In genomic region chr22:29883045-29883830, GRCh38 we compare ENCODE assay signal across 8 cellular contexts. TPM values are rescaled to one million over a fixed set of nuclear protein-coding genes. Genes with fewer than 3 reads are reported as not detected.
A peak's percentile ranks its signal among the peaks of the same experiment; 100 is the strongest.
DNase-seq lines count a peak whose midpoint lies in the region; ATAC-seq and TF ChIP-seq lines count a peak whose summit lies in the region.

MTMR3 (plus strand) TSS chr22:29883174; CDS start chr22:29971060, 87,886 bp downstream.

- no peaks in the 10 kb centered on the region for H3K4me1 Mint-ChIP-seq in stimulated activated naive CD8-positive, alpha-beta T cell treated with anti-CD3 and anti-CD28 coated beads, Interleukin-15, amount 100 ng/mL, for 72 hours

- DNase-seq in DMS 273 treated with DMSO at 0.1 percent for 48 hours (lab: John Stamatoyannopoulos, UW) (peak; percentile 49), fibroblast of the conjunctiva (ENCODE audit: low read depth) (peak; percentile 72)
- DNase-seq in activated effector memory CD4-positive, alpha-beta T cell treated with anti-CD3 and anti-CD28 coated beads, Interleukin-2, amount 50 U/mL, for 16 hours, result peak; percentile 98
- peak; percentile 94 to 95 for DNase-seq in stimulated activated naive CD8-positive, alpha-beta T cell treated with anti-CD3 and anti-CD28 coated beads, Interleukin-15, amount 100 ng/mL, for 72 hours

- no peaks in the 10 kb centered on the region for H3K9me3 Mint-ChIP-seq in stimulated activated naive CD8-positive, alpha-beta T cell treated with anti-CD3 and anti-CD28 coated beads, Interleukin-15, amount 100 ng/mL, for 72 hours

- no peaks in the 10 kb centered on the region for H3K9me2 ChIP-seq in neural cell (ENCODE audit: insufficient read depth, low read length)

- peak; percentile 74 for TF ChIP-seq POLR2A in Raji (IDR thresholded peaks at IDR 0.05; ENCODE audit: insufficient read depth, low read depth, low read length)

- peak within 1 kb of the TSS; percentile 99 for H3K4me3 ChIP-seq in neural cell (ENCODE audit: low read length)

- H3K36me3 ChIP-seq in KOPT-K1 (ENCODE audit: insufficient read depth, low read length) (no peaks in the 10 kb centered on the region), neural cell (ENCODE audit: insufficient read depth, low read length) (no peaks in the 10 kb centered on the region)

- peak; percentile 22 for TF ChIP-seq EP300 in neural cell (conservative IDR thresholded peaks at IDR 0.05; ENCODE audit: poor library complexity, severe bottlenecking)

- H3F3A ChIP-seq in neural cell (ENCODE audit: insufficient read depth, low read length, poor library complexity, severe bottlenecking), result no peaks in the 10 kb centered on the region

- H3K9ac ChIP-seq in neural cell (ENCODE audit: low read length), result peak within 1 kb of the TSS; percentile 98

- peak within 1 kb of the TSS; percentile 86 to 97 for H3K27ac Mint-ChIP-seq in stimulated activated naive CD8-positive, alpha-beta T cell treated with anti-CD3 and anti-CD28 coated beads, Interleukin-15, amount 100 ng/mL, for 72 hours

- peak within 1 kb of the TSS; percentile 89 to 93 for H3K4me3 Mint-ChIP-seq in stimulated activated naive CD8-positive, alpha-beta T cell treated with anti-CD3 and anti-CD28 coated beads, Interleukin-15, amount 100 ng/mL, for 72 hours

- no peaks in the 10 kb centered on the region for H3K9me3 ChIP-seq in KOPT-K1 (ENCODE audit: insufficient read depth, low read length, poor library complexity, severe bottlenecking)
- no peaks in the 10 kb centered on the region for H3K9me3 ChIP-seq in neural cell (ENCODE audit: low read length)

- no peaks in the 10 kb centered on the region for H3K27me3 ChIP-seq in neural cell (ENCODE audit: insufficient read depth, low read depth, low read length)

- ATAC-seq in GM21529 (IDR thresholded peaks at IDR 0.05; ENCODE audit: unreplicated experiment), result peak; percentile 71
- ATAC-seq in stimulated activated naive CD8-positive, alpha-beta T cell treated with anti-CD3 and anti-CD28 coated beads, Interleukin-15, amount 100 ng/mL, for 72 hours, result peak; percentile 93

- peaks cover 6% of the 10 kb centered on the region for H4K20me1 ChIP-seq in neural cell (ENCODE audit: insufficient read depth)

- H3K4me2 ChIP-seq in neural cell (ENCODE audit: low read length), result peak within 1 kb of the TSS; percentile 83

- no peaks in the 10 kb centered on the region for H3K27me3 Mint-ChIP-seq in stimulated activated naive CD8-positive, alpha-beta T cell treated with anti-CD3 and anti-CD28 coated beads, Interleukin-15, amount 100 ng/mL, for 72 hours

- TF ChIP-seq RAD21 in neural cell (conservative IDR thresholded peaks at IDR 0.05), result peak; percentile 48

- H3K27ac ChIP-seq in KOPT-K1 (ENCODE audit: low read depth, low read length, poor library complexity, severe bottlenecking) (peak within 1 kb of the TSS; percentile 69), neural cell (ENCODE audit: low read length) (peak within 1 kb of the TSS; percentile 94)

- peaks cover 51% of the 10 kb centered on the region for H3K79me2 ChIP-seq in neural cell (replicated peaks; ENCODE audit: insufficient read depth, low read length)

- peak; percentile 62 for TF ChIP-seq CTCF in neural cell (IDR thresholded peaks at IDR 0.05; ENCODE audit: poor library complexity, severe bottlenecking)

- peak within 1 kb of the TSS; percentile 69 for H2AFZ ChIP-seq in neural cell (ENCODE audit: low read depth, low read length)

TF ChIP-seq in neural cell, 6 proteins besides CTCF, POLR2A, EP300 and RAD21:
- peak; percentile 94 for TF ChIP-seq POLR2AphosphoS5 (IDR thresholded peaks at IDR 0.05)
- TF ChIP-seq EZH2 (IDR thresholded peaks at IDR 0.05; ENCODE audit: borderline replicate concordance, insufficient read depth, low read length, poor library complexity, severe bottlenecking), result no peak
- peak; percentile 78 for TF ChIP-seq TAF1 (IDR thresholded peaks at IDR 0.05; ENCODE audit: low read depth)
- peak; percentile 66 for TF ChIP-seq REST (IDR thresholded peaks at IDR 0.05; ENCODE audit: borderline replicate concordance)
- TF ChIP-seq MXI1 (conservative IDR thresholded peaks at IDR 0.05; ENCODE audit: poor library complexity, severe bottlenecking), result peak; percentile 55
- TF ChIP-seq SMC3 (conservative IDR thresholded peaks at IDR 0.05; ENCODE audit: poor library complexity), result peak; percentile 60
TF ChIP-seq in neural cell: peak in this region for 5.

RNA-seq across cellular contexts. Expression of gene MTMR3, which starts in this region (rescaled TPM):
- polyA plus RNA-seq in neural cell, result 46.7 and 59.6 TPM in 2 replicates
- polyA minus RNA-seq in neural cell, result 126 and 128 TPM in 2 replicates

Comparison
In these comparisons a context has a peak if more than half of its experiments do, and no peak if none do; other contexts are left out.
1. Peak in every context shown above with its lines: DNase-seq, ATAC-seq, H3K4me3 ChIP-seq and H3K27ac ChIP-seq.